ENCODE assay signal across 3 cellular contexts in the genomic region with DNA sequence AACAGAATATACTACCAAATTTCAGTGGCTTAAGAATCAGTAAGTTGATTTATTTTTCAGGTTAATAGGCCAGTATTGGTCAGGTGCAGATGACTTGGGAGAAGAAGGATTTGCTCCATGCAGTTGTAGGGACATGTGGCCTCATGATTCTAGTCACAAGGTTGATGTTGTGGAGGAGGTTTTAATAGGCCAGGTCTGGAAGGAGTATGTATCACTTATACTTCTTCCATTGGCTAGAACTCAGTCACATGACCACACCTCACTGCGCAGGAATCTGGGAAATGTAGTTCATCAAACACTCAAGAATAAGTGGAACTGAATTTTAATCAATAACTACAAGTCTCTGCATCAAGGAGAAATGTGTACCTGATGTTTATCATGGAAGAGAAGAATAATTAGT.
TF ChIP-seq lines count a peak whose summit lies in the region.

No MANE protein-coding gene starts in this region.

TF ChIP-seq in HepG2, 621 proteins besides CTCF, POLR2A, EP300 and RAD21:
- TF ChIP-seq FLYWCH1 (CRISPR knock-in tag; IDR thresholded peaks at IDR 0.05): no peak
- 0 out of 2 replicates have a peak, but pooled peaks have one; percentile 19 for TF ChIP-seq ZNF143 (CRISPR knock-in tag; IDR thresholded peaks at IDR 0.05)

TF ChIP-seq in Ishikawa, 13 proteins besides CTCF, POLR2A, EP300 and RAD21:
- TF ChIP-seq, protein P1, sequence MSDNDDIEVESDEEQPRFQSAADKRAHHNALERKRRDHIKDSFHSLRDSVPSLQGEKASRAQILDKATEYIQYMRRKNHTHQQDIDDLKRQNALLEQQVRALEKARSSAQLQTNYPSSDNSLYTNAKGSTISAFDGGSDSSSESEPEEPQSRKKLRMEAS (IDR thresholded peaks at IDR 0.05): no peak
- TF ChIP-seq, protein P2, sequence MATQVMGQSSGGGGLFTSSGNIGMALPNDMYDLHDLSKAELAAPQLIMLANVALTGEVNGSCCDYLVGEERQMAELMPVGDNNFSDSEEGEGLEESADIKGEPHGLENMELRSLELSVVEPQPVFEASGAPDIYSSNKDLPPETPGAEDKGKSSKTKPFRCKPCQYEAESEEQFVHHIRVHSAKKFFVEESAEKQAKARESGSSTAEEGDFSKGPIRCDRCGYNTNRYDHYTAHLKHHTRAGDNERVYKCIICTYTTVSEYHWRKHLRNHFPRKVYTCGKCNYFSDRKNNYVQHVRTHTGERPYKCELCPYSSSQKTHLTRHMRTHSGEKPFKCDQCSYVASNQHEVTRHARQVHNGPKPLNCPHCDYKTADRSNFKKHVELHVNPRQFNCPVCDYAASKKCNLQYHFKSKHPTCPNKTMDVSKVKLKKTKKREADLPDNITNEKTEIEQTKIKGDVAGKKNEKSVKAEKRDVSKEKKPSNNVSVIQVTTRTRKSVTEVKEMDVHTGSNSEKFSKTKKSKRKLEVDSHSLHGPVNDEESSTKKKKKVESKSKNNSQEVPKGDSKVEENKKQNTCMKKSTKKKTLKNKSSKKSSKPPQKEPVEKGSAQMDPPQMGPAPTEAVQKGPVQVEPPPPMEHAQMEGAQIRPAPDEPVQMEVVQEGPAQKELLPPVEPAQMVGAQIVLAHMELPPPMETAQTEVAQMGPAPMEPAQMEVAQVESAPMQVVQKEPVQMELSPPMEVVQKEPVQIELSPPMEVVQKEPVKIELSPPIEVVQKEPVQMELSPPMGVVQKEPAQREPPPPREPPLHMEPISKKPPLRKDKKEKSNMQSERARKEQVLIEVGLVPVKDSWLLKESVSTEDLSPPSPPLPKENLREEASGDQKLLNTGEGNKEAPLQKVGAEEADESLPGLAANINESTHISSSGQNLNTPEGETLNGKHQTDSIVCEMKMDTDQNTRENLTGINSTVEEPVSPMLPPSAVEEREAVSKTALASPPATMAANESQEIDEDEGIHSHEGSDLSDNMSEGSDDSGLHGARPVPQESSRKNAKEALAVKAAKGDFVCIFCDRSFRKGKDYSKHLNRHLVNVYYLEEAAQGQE (IDR thresholded peaks at IDR 0.05; ENCODE audit: low read depth): no peak
- TF ChIP-seq YY1 (IDR thresholded peaks at IDR 0.05; ENCODE audit: low read depth): no peak
- TF ChIP-seq, protein P3, sequence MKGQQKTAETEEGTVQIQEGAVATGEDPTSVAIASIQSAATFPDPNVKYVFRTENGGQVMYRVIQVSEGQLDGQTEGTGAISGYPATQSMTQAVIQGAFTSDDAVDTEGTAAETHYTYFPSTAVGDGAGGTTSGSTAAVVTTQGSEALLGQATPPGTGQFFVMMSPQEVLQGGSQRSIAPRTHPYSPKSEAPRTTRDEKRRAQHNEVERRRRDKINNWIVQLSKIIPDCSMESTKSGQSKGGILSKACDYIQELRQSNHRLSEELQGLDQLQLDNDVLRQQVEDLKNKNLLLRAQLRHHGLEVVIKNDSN (IDR thresholded peaks at IDR 0.05): peak; percentile 74

TF ChIP-seq in K562, 482 proteins besides CTCF, POLR2A, EP300 and RAD21:
- TF ChIP-seq BHLHE40 (IDR thresholded peaks at IDR 0.05; ENCODE audit: low read length) (no peak), GATAD2B (IDR thresholded peaks at IDR 0.05; ENCODE audit: borderline replicate concordance) (no peak), SIX5 (IDR thresholded peaks at IDR 0.05; ENCODE audit: borderline replicate concordance in 1 of 2, insufficient read depth in 1 of 2, low read depth in 1 of 2, low read length in 2 of 2) (peak in 1 of 2 experiments; percentile 45; a peak in 1 of 4 replicates), FOXK1 (CRISPR knock-in tag; IDR thresholded peaks at IDR 0.05; ENCODE audit: borderline replicate concordance) (no peak), RAD51 (IDR thresholded peaks at IDR 0.05; ENCODE audit: borderline replicate concordance, low read depth) (peak; percentile 80), ZNF785 (CRISPR knock-in tag; IDR thresholded peaks at IDR 0.05) (no peak), CREB1 (IDR thresholded peaks at IDR 0.05) (no peak), CREB1 (CRISPR knock-in tag; IDR thresholded peaks at IDR 0.05) (no peak), ZNF311 (CRISPR knock-in tag; IDR thresholded peaks at IDR 0.05) (no peak), MBD2 (IDR thresholded peaks at IDR 0.05; ENCODE audit: borderline replicate concordance, low read depth) (no peak), TOE1 (IDR thresholded peaks at IDR 0.05; ENCODE audit: borderline replicate concordance) (peak; percentile 87), TOE1 (CRISPR knock-in tag; IDR thresholded peaks at IDR 0.05; ENCODE audit: borderline replicate concordance, low read depth) (no peak), ZNF143 (CRISPR knock-in tag; IDR thresholded peaks at IDR 0.05) (0 out of 2 replicates have a peak, but pooled peaks have one; percentile 47), CREM (IDR thresholded peaks at IDR 0.05; ENCODE audit: low read depth) (peak; percentile 26; the same call in 1 of the 2 replicates), HCFC1 (IDR thresholded peaks at IDR 0.05; ENCODE audit: low read depth, low read length) (peak; percentile 77), HMG20B (CRISPR knock-in tag; IDR thresholded peaks at IDR 0.05) (no peak), SUPT5H (IDR thresholded peaks at IDR 0.05) (no peak), SP1 (CRISPR knock-in tag; IDR thresholded peaks at IDR 0.05) (no peak)
- TF ChIP-seq, protein P3 (CRISPR knock-in tag; IDR thresholded peaks at IDR 0.05): peak; percentile 39
- TF ChIP-seq, protein P4, sequence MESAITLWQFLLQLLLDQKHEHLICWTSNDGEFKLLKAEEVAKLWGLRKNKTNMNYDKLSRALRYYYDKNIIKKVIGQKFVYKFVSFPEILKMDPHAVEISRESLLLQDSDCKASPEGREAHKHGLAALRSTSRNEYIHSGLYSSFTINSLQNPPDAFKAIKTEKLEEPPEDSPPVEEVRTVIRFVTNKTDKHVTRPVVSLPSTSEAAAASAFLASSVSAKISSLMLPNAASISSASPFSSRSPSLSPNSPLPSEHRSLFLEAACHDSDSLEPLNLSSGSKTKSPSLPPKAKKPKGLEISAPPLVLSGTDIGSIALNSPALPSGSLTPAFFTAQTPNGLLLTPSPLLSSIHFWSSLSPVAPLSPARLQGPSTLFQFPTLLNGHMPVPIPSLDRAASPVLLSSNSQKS (CRISPR knock-in tag; IDR thresholded peaks at IDR 0.05): no peak
- TF ChIP-seq, protein P5, sequence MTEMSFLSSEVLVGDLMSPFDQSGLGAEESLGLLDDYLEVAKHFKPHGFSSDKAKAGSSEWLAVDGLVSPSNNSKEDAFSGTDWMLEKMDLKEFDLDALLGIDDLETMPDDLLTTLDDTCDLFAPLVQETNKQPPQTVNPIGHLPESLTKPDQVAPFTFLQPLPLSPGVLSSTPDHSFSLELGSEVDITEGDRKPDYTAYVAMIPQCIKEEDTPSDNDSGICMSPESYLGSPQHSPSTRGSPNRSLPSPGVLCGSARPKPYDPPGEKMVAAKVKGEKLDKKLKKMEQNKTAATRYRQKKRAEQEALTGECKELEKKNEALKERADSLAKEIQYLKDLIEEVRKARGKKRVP (CRISPR knock-in tag; IDR thresholded peaks at IDR 0.05): no peak
- TF ChIP-seq, protein P2 (CRISPR knock-in tag; IDR thresholded peaks at IDR 0.05; ENCODE audit: low read depth): no peak
- TF ChIP-seq, protein P6, sequence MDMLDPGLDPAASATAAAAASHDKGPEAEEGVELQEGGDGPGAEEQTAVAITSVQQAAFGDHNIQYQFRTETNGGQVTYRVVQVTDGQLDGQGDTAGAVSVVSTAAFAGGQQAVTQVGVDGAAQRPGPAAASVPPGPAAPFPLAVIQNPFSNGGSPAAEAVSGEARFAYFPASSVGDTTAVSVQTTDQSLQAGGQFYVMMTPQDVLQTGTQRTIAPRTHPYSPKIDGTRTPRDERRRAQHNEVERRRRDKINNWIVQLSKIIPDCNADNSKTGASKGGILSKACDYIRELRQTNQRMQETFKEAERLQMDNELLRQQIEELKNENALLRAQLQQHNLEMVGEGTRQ (CRISPR knock-in tag; IDR thresholded peaks at IDR 0.05): peak; percentile 83
- TF ChIP-seq, protein P7, sequence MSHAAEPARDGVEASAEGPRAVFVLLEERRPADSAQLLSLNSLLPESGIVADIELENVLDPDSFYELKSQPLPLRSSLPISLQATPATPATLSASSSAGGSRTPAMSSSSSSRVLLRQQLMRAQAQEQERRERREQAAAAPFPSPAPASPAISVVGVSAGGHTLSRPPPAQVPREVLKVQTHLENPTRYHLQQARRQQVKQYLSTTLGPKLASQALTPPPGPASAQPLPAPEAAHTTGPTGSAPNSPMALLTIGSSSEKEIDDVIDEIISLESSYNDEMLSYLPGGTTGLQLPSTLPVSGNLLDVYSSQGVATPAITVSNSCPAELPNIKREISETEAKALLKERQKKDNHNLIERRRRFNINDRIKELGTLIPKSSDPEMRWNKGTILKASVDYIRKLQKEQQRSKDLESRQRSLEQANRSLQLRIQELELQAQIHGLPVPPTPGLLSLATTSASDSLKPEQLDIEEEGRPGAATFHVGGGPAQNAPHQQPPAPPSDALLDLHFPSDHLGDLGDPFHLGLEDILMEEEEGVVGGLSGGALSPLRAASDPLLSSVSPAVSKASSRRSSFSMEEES (CRISPR knock-in tag; IDR thresholded peaks at IDR 0.05): peak; percentile 92
- TF ChIP-seq, protein P8, sequence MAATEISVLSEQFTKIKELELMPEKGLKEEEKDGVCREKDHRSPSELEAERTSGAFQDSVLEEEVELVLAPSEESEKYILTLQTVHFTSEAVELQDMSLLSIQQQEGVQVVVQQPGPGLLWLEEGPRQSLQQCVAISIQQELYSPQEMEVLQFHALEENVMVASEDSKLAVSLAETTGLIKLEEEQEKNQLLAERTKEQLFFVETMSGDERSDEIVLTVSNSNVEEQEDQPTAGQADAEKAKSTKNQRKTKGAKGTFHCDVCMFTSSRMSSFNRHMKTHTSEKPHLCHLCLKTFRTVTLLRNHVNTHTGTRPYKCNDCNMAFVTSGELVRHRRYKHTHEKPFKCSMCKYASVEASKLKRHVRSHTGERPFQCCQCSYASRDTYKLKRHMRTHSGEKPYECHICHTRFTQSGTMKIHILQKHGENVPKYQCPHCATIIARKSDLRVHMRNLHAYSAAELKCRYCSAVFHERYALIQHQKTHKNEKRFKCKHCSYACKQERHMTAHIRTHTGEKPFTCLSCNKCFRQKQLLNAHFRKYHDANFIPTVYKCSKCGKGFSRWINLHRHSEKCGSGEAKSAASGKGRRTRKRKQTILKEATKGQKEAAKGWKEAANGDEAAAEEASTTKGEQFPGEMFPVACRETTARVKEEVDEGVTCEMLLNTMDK (IDR thresholded peaks at IDR 0.05; ENCODE audit: borderline replicate concordance, insufficient read depth, low read depth, low read length, poor library complexity, severe bottlenecking): no peak
